ENCODE assay signal across 35 cellular contexts in genomic region chr6:2414885-2415523, GRCh38.
"Had no signal": no experiment of that assay in that cellular context is flagged by ENCODE, and none has a peak within 500 bp of the region (broad histone marks: within the 10 kb centered on the region; RNA-seq: fewer than 3 reads in every experiment).

No MANE protein-coding gene starts in this region.

- H3K27me3 ChIP-seq: adrenal gland, cardiac muscle cell had no signal

- H3K4me1 Mint-ChIP-seq: activated B cell treated with CpG ODN at 0.5 μM for 24 hours; activated CD4-positive, alpha-beta T cell treated with anti-CD3 and anti-CD28 coated beads, Interleukin-2, amount 10 ng/mL, durations not matched to agents 24 days and 14 days; activated naive CD8-positive, alpha-beta T cell treated with anti-CD3 and anti-CD28 coated beads for 36 hours; activated T-helper 17 cell treated with anti-CD3 and anti-CD28 coated beads, Interleukin-2, amount 50 U/mL, for 72 hours; brain; central memory CD8-positive, alpha-beta T cell had no signal

- H3K9me3 Mint-ChIP-seq: activated B cell treated with CpG ODN at 0.5 μM for 24 hours; activated CD4-positive, alpha-beta memory T cell treated with anti-CD3 and anti-CD28 coated beads for 36 hours; activated CD4-positive, alpha-beta T cell treated with anti-CD3 and anti-CD28 coated beads, Interleukin-2, amount 10 ng/mL, durations not matched to agents 24 days and 14 days; activated CD8-positive, alpha-beta T cell treated with anti-CD3 and anti-CD28 coated beads for 36 hours; activated naive CD4-positive, alpha-beta T cell treated with anti-CD3 and anti-CD28 coated beads for 36 hours; activated naive CD8-positive, alpha-beta T cell treated with anti-CD3 and anti-CD28 coated beads for 36 hours; activated T-cell treated with anti-CD3 and anti-CD28 coated beads, Interleukin-2, amount 50 U/mL, for 4 hours; activated T-cell treated with anti-CD3 and anti-CD28 coated beads, Interleukin-2, amount 50 U/mL, for 72 hours; activated T-helper 1 cell treated with anti-CD3 and anti-CD28 coated beads, Interleukin-12 subunit alpha, Interleukin-12 subunit beta, Interleukin-2, Interleukin-4 antibody, amounts not matched to agents 30 ng/mL and 10 ng/mL and 1 ng/mL, durations not matched to agents 14 hours and 24 hours and 36 hours; activated T-helper 17 cell treated with anti-CD3 and anti-CD28 coated beads, Interleukin-2, amount 50 U/mL, for 72 hours; central memory CD8-positive, alpha-beta T cell; T-helper 1 cell treated with Interleukin-12 subunit alpha and Interleukin-12 subunit beta and Interleukin-4 antibody, amounts not matched to agents 30 μg/mL and 1 μg/mL, for 36 hours; T-helper 2 cell treated with Interferon-gamma antibody and Interleukin-4, amounts not matched to agents 5 μg/mL and 100 μg/mL, for 36 hours had no signal

- ATAC-seq: activated CD8-positive, alpha-beta T cell treated with anti-CD3 and anti-CD28 coated beads for 36 hours; activated naive CD4-positive, alpha-beta T cell treated with anti-CD3 and anti-CD28 coated beads, Interleukin-2, amount 50 U/mL, for 72 hours; activated T-cell treated with anti-CD3 and anti-CD28 coated beads, Interleukin-2, amount 50 U/mL, for 4 hours; activated T-cell treated with anti-CD3 and anti-CD28 coated beads, Interleukin-2, amount 50 U/mL, for 72 hours; activated T-helper 17 cell treated with anti-CD3 and anti-CD28 coated beads, Interleukin-2, amount 50 U/mL, for 72 hours had no signal

- H3K27me3 Mint-ChIP-seq: activated B cell treated with CpG ODN at 0.5 μM for 24 hours; activated CD4-positive, alpha-beta memory T cell treated with anti-CD3 and anti-CD28 coated beads for 36 hours; activated CD4-positive, alpha-beta T cell treated with anti-CD3 and anti-CD28 coated beads, Interleukin-2, amount 10 ng/mL, durations not matched to agents 24 days and 14 days; activated CD8-positive, alpha-beta T cell treated with anti-CD3 and anti-CD28 coated beads for 36 hours; activated naive CD8-positive, alpha-beta T cell treated with anti-CD3 and anti-CD28 coated beads for 36 hours; activated T-helper 17 cell treated with anti-CD3 and anti-CD28 coated beads, Interleukin-2, amount 50 U/mL, for 72 hours; brain; central memory CD8-positive, alpha-beta T cell had no signal

- DNase-seq: activated B cell treated with CpG ODN at 0.5 μM for 24 hours; activated CD4-positive, alpha-beta memory T cell treated with anti-CD3 and anti-CD28 coated beads for 36 hours; activated CD4-positive, alpha-beta T cell treated with anti-CD3 and anti-CD28 coated beads for 4 hours; activated CD4-positive, alpha-beta T cell treated with anti-CD3 and anti-CD28 coated beads, Interleukin-2, amount 10 ng/mL, durations not matched to agents 24 days and 14 days; activated CD4-positive, alpha-beta T cell treated with anti-CD3 and anti-CD28 coated beads, Interleukin-2, amount 50 U/mL, for 1 hour; activated CD4-positive, alpha-beta T cell treated with anti-CD3 and anti-CD28 coated beads, Interleukin-2, amount 50 U/mL, for 4 hours; activated CD4-positive, CD25-positive, alpha-beta regulatory T cell treated with anti-CD3 and anti-CD28 coated beads, Interleukin-2, amount 50 U/mL, for 72 hours; activated CD8-positive, alpha-beta memory T cell treated with anti-CD3 and anti-CD28 coated beads, Interleukin-2, amount 50 U/mL, for 4 hours; activated CD8-positive, alpha-beta T cell treated with anti-CD3 and anti-CD28 coated beads for 36 hours; activated effector memory CD4-positive, alpha-beta T cell treated with anti-CD3 and anti-CD28 coated beads, Interleukin-2, amount 50 U/mL, for 16 hours; activated gamma-delta T cell treated with Interleukin-2 at 50 U/mL for 16 hours; activated naive CD4-positive, alpha-beta T cell; activated naive CD4-positive, alpha-beta T cell treated with anti-CD3 and anti-CD28 coated beads for 36 hours; activated naive CD4-positive, alpha-beta T cell treated with anti-CD3 and anti-CD28 coated beads, Interleukin-2, amount 50 U/mL, for 16 hours; activated naive CD8-positive, alpha-beta T cell treated with anti-CD3 and anti-CD28 coated beads for 36 hours; activated T-cell treated with anti-CD3 and anti-CD28 coated beads for 4 hours; activated T-cell treated with anti-CD3 and anti-CD28 coated beads, Interleukin-2, amount 50 U/mL, for 1 hour; activated T-cell treated with anti-CD3 and anti-CD28 coated beads, Interleukin-2, amount 50 U/mL, for 4 hours; activated T-cell treated with anti-CD3 and anti-CD28 coated beads, Interleukin-2, amount 50 U/mL, for 72 hours; adrenal gland; amniotic stem cell; aorta; caudate nucleus; T-helper 1 cell; T-helper 2 cell; T-helper 9 cell had no signal

- H3K4me3 ChIP-seq: adrenal gland, cardiac muscle cell had no signal

- H3K4me3 Mint-ChIP-seq: activated B cell treated with CpG ODN at 0.5 μM for 24 hours; activated CD4-positive, alpha-beta memory T cell treated with anti-CD3 and anti-CD28 coated beads for 36 hours; activated CD4-positive, alpha-beta T cell treated with anti-CD3 and anti-CD28 coated beads, Interleukin-2, amount 10 ng/mL, durations not matched to agents 24 days and 14 days; activated CD8-positive, alpha-beta T cell treated with anti-CD3 and anti-CD28 coated beads for 36 hours; activated naive CD4-positive, alpha-beta T cell treated with anti-CD3 and anti-CD28 coated beads for 36 hours; activated naive CD8-positive, alpha-beta T cell treated with anti-CD3 and anti-CD28 coated beads for 36 hours; activated T-cell treated with anti-CD3 and anti-CD28 coated beads, Interleukin-2, amount 50 U/mL, for 4 hours; activated T-cell treated with anti-CD3 and anti-CD28 coated beads, Interleukin-2, amount 50 U/mL, for 72 hours; activated T-helper 1 cell treated with anti-CD3 and anti-CD28 coated beads, Interleukin-12 subunit alpha, Interleukin-12 subunit beta, Interleukin-2, Interleukin-4 antibody, amounts not matched to agents 30 ng/mL and 10 ng/mL and 1 ng/mL, durations not matched to agents 14 hours and 24 hours and 36 hours; activated T-helper 17 cell treated with anti-CD3 and anti-CD28 coated beads, Interleukin-2, amount 50 U/mL, for 72 hours; brain; central memory CD8-positive, alpha-beta T cell; T-helper 1 cell treated with Interleukin-12 subunit alpha and Interleukin-12 subunit beta and Interleukin-4 antibody, amounts not matched to agents 30 μg/mL and 1 μg/mL, for 36 hours; T-helper 2 cell treated with Interferon-gamma antibody and Interleukin-4, amounts not matched to agents 5 μg/mL and 100 μg/mL, for 36 hours had no signal

- H3K9me3 ChIP-seq: adrenal gland had no signal

- H3K4me1 ChIP-seq: adrenal gland had no signal

- H3K27ac Mint-ChIP-seq: activated B cell treated with CpG ODN at 0.5 μM for 24 hours; activated CD4-positive, alpha-beta memory T cell treated with anti-CD3 and anti-CD28 coated beads for 36 hours; activated CD4-positive, alpha-beta T cell treated with anti-CD3 and anti-CD28 coated beads, Interleukin-2, amount 10 ng/mL, durations not matched to agents 24 days and 14 days; activated CD8-positive, alpha-beta T cell treated with anti-CD3 and anti-CD28 coated beads for 36 hours; activated naive CD4-positive, alpha-beta T cell treated with anti-CD3 and anti-CD28 coated beads for 36 hours; activated naive CD4-positive, alpha-beta T cell treated with anti-CD3 and anti-CD28 coated beads, Interleukin-2, amount 50 U/mL, for 72 hours; activated naive CD8-positive, alpha-beta T cell treated with anti-CD3 and anti-CD28 coated beads for 36 hours; activated T-cell treated with anti-CD3 and anti-CD28 coated beads, Interleukin-2, amount 50 U/mL, for 72 hours; activated T-helper 1 cell treated with anti-CD3 and anti-CD28 coated beads, Interleukin-12 subunit alpha, Interleukin-12 subunit beta, Interleukin-2, Interleukin-4 antibody, amounts not matched to agents 30 ng/mL and 10 ng/mL and 1 ng/mL, durations not matched to agents 14 hours and 24 hours and 36 hours; activated T-helper 17 cell treated with anti-CD3 and anti-CD28 coated beads, Interleukin-2, amount 50 U/mL, for 72 hours; brain; T-helper 1 cell treated with Interleukin-12 subunit alpha and Interleukin-12 subunit beta and Interleukin-4 antibody, amounts not matched to agents 30 μg/mL and 1 μg/mL, for 36 hours; T-helper 2 cell treated with Interferon-gamma antibody and Interleukin-4, amounts not matched to agents 5 μg/mL and 100 μg/mL, for 36 hours had no signal

- H3K36me3 ChIP-seq: adrenal gland, cardiac muscle cell had no signal

- H3K36me3 Mint-ChIP-seq: activated CD4-positive, alpha-beta memory T cell treated with anti-CD3 and anti-CD28 coated beads for 36 hours; activated naive CD4-positive, alpha-beta T cell treated with anti-CD3 and anti-CD28 coated beads, Interleukin-2, amount 50 U/mL, for 72 hours; activated naive CD8-positive, alpha-beta T cell treated with anti-CD3 and anti-CD28 coated beads for 36 hours; brain had no signal

- H3K27ac ChIP-seq: adrenal gland, cardiac muscle cell, VCaP had no signal
